In genomic region chr10:124366825-124367224, GRCh38 we compare ENCODE assay signal across 21 cellular contexts.
"Had no signal": no experiment of that assay in that cellular context is flagged by ENCODE, and none has a peak within 500 bp of the region (broad histone marks: within the 10 kb centered on the region; RNA-seq: fewer than 3 reads in every experiment).

No MANE protein-coding gene starts in this region.

- H3K9me3 ChIP-seq: SJCRH30, SK-N-SH had no signal

- H3K4me3 ChIP-seq: SJCRH30 had no signal

- DNase-seq: activated CD4-positive, alpha-beta memory T cell treated with anti-CD3 and anti-CD28 coated beads for 36 hours; activated CD4-positive, alpha-beta T cell treated with anti-CD3 and anti-CD28 coated beads, Interleukin-2, amount 10 ng/mL, durations not matched to agents 7 days and 5 days; activated CD4-positive, CD25-positive, alpha-beta regulatory T cell; activated CD8-positive, alpha-beta memory T cell treated with anti-CD3 and anti-CD28 coated beads for 24 hours; activated effector memory CD4-positive, alpha-beta T cell treated with anti-CD3 and anti-CD28 coated beads, Interleukin-2, amount 50 U/mL, for 16 hours; activated naive CD4-positive, alpha-beta T cell treated with Interleukin-2 at 50 U/mL for 16 hours; activated T-cell treated with anti-CD3 and anti-CD28 coated beads, Interleukin-2, amount 50 U/mL, for 4 hours; NCI-H1048; NCI-H1417; NCI-H1930; NCI-H2171; NCI-H2227 treated with DMSO at 0.1 percent for 48 hours; NCI-H446 treated with DMSO at 0.1 percent for 48 hours; NCI-H524 treated with DMSO at 0.1 percent for 48 hours; NCI-H748 treated with DMSO at 0.1 percent for 48 hours; Right ventricle myocardium superior; SJCRH30; SK-N-SH; T-helper 1 cell had no signal

- ATAC-seq: activated naive CD4-positive, alpha-beta T cell treated with anti-CD3 and anti-CD28 coated beads, Interleukin-2, amount 50 U/mL, for 72 hours; activated T-cell treated with anti-CD3 and anti-CD28 coated beads, Interleukin-2, amount 50 U/mL, for 4 hours had no signal

- H3K36me3 Mint-ChIP-seq: activated CD4-positive, alpha-beta memory T cell treated with anti-CD3 and anti-CD28 coated beads for 36 hours; activated naive CD4-positive, alpha-beta T cell treated with anti-CD3 and anti-CD28 coated beads, Interleukin-2, amount 50 U/mL, for 72 hours had no signal

- H3K9ac ChIP-seq: SK-N-SH had no signal

- H3K4me3 Mint-ChIP-seq: activated CD4-positive, alpha-beta memory T cell treated with anti-CD3 and anti-CD28 coated beads for 36 hours; activated CD4-positive, alpha-beta T cell treated with anti-CD3 and anti-CD28 coated beads, Interleukin-2, amount 10 ng/mL, durations not matched to agents 7 days and 5 days; activated T-cell treated with anti-CD3 and anti-CD28 coated beads, Interleukin-2, amount 50 U/mL, for 4 hours had no signal

- H3K27ac Mint-ChIP-seq: activated CD4-positive, alpha-beta memory T cell treated with anti-CD3 and anti-CD28 coated beads for 36 hours; activated CD4-positive, alpha-beta T cell treated with anti-CD3 and anti-CD28 coated beads, Interleukin-2, amount 10 ng/mL, durations not matched to agents 7 days and 5 days; activated naive CD4-positive, alpha-beta T cell treated with anti-CD3 and anti-CD28 coated beads, Interleukin-2, amount 50 U/mL, for 72 hours had no signal

- H3K4me1 Mint-ChIP-seq: activated CD4-positive, alpha-beta T cell treated with anti-CD3 and anti-CD28 coated beads, Interleukin-2, amount 10 ng/mL, durations not matched to agents 7 days and 5 days had no signal

- H3K36me3 ChIP-seq: SJCRH30 had no signal

- H3K9me3 Mint-ChIP-seq: activated CD4-positive, alpha-beta memory T cell treated with anti-CD3 and anti-CD28 coated beads for 36 hours; activated CD4-positive, alpha-beta T cell treated with anti-CD3 and anti-CD28 coated beads, Interleukin-2, amount 10 ng/mL, durations not matched to agents 7 days and 5 days; activated naive CD4-positive, alpha-beta T cell treated with anti-CD3 and anti-CD28 coated beads, Interleukin-2, amount 50 U/mL, for 72 hours; activated T-cell treated with anti-CD3 and anti-CD28 coated beads, Interleukin-2, amount 50 U/mL, for 4 hours had no signal

- H3K27ac ChIP-seq: SJCRH30, VCaP had no signal

- H3K4me2 ChIP-seq: SK-N-SH had no signal

- H3K4me1 ChIP-seq: SJCRH30 had no signal
